In the genomic region with DNA sequence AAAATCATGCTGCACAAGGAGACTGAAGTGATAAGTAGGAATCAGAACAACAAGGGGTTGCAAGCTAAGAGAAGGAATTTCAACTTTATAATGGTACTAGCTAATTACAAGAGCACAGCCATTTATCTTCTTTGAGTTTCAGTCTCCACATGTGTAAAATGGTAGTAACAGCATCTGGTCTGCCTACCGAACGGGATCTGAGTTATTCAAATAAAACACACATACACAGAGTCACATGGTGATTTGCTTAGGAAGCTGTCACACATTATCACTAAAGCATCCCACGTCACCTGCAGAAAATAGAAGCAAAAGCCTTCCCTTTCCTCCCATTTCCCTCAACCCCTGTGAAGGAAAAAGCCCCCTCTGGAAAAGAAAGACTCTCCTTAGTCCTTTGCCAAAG, we compare ENCODE assay signal across 23 cellular contexts.
"Had no signal": no experiment of that assay in that cellular context is flagged by ENCODE, and none has a peak within 500 bp of the region (broad histone marks: within the 10 kb centered on the region; RNA-seq: fewer than 3 reads in every experiment).

No MANE protein-coding gene starts in this region.

- ATAC-seq: heart left ventricle; left lung; lower lobe of right lung; natural killer cell treated with Interleukin-12 subunit alpha and Interleukin-12 subunit beta and Interleukin-15 and Interleukin-18, amount 100 ng/mL, for 72 hours; psoas muscle; sciatic nerve; stimulated activated naive CD8-positive, alpha-beta T cell treated with anti-CD3 and anti-CD28 coated beads, Interleukin-15, amount 100 ng/mL, for 72 hours had no signal

- H3K9me3 Mint-ChIP-seq: memory B cell; natural killer cell treated with Interleukin-12 subunit alpha and Interleukin-12 subunit beta and Interleukin-15 and Interleukin-18, amount 100 ng/mL, for 72 hours; stimulated activated naive B cell treated with anti-CD40 and anti-IgM and Interleukin-4, amounts not matched to agents 10 μg/mL and 1 μg/mL and 100 μg/mL, for 72 hours; stimulated activated naive CD8-positive, alpha-beta T cell treated with anti-CD3 and anti-CD28 coated beads, Interleukin-15, amount 100 ng/mL, for 72 hours had no signal

- H3K4me1 ChIP-seq: left lung, lower lobe of right lung, psoas muscle, spleen, transverse colon had no signal

- H3K36me3 Mint-ChIP-seq: immature natural killer cell; memory B cell; natural killer cell treated with Interleukin-12 subunit alpha and Interleukin-12 subunit beta and Interleukin-15 and Interleukin-18, amount 100 ng/mL, for 72 hours; stimulated activated naive B cell treated with anti-CD40 and anti-IgM and Interleukin-4, amounts not matched to agents 10 μg/mL and 1 μg/mL and 100 μg/mL, for 72 hours had no signal

- DNase-seq: cortex of kidney; dorsolateral prefrontal cortex; effector CD8-positive, alpha-beta T cell; foreskin melanocyte; heart left ventricle; hypothalamus; immature natural killer cell; left lung; lower lobe of right lung; midbrain; psoas muscle; spleen; stimulated activated CD4-positive, alpha-beta T cell treated with anti-CD3 and anti-CD28 coated beads, Interleukin-15, amount 100 ng/mL, for 24 hours; stimulated activated CD4-positive, alpha-beta T cell treated with anti-CD3 and anti-CD28 coated beads, Interleukin-1b, Interleukin-23, amount 100 ng/mL, for 48 hours; stimulated activated CD4-positive, alpha-beta T cell treated with anti-CD3 and anti-CD28 coated beads, Interleukin-4, amount 100 ng/mL, for 4 hours; stimulated activated naive B cell treated with anti-CD40 and anti-IgM and Interleukin-4, amounts not matched to agents 10 μg/mL and 1 μg/mL and 100 μg/mL, for 72 hours; stimulated activated naive CD8-positive, alpha-beta T cell treated with anti-CD3 and anti-CD28 coated beads, Interleukin-15, amount 100 ng/mL, for 72 hours; transverse colon had no signal

- H3K27ac ChIP-seq: dorsolateral prefrontal cortex, left lung, lower lobe of right lung, neutrophil, psoas muscle, spleen, thoracic aorta, transverse colon had no signal

- H3K36me3 ChIP-seq: heart left ventricle, left lung, lower lobe of right lung, neutrophil, spleen, thoracic aorta, transverse colon had no signal

- H3K9me3 ChIP-seq: heart left ventricle, left lung, lower lobe of right lung, neutrophil, psoas muscle, spleen, thoracic aorta, transverse colon had no signal

- H3K27ac Mint-ChIP-seq: immature natural killer cell; memory B cell; natural killer cell treated with Interleukin-12 subunit alpha and Interleukin-12 subunit beta and Interleukin-15 and Interleukin-18, amount 100 ng/mL, for 72 hours; stimulated activated naive B cell treated with anti-CD40 and anti-IgM and Interleukin-4, amounts not matched to agents 10 μg/mL and 1 μg/mL and 100 μg/mL, for 72 hours; stimulated activated naive CD8-positive, alpha-beta T cell treated with anti-CD3 and anti-CD28 coated beads, Interleukin-15, amount 100 ng/mL, for 72 hours had no signal

- H3K27me3 ChIP-seq: heart left ventricle, left lung, neutrophil, spleen, transverse colon had no signal

- H3K4me3 ChIP-seq: dorsolateral prefrontal cortex, heart left ventricle, left lung, lower lobe of right lung, psoas muscle, spleen, thoracic aorta, transverse colon had no signal

- H3K27me3 Mint-ChIP-seq: memory B cell; stimulated activated naive CD8-positive, alpha-beta T cell treated with anti-CD3 and anti-CD28 coated beads, Interleukin-15, amount 100 ng/mL, for 72 hours had no signal

- H3K4me1 Mint-ChIP-seq: immature natural killer cell; memory B cell; stimulated activated naive B cell treated with anti-CD40 and anti-IgM and Interleukin-4, amounts not matched to agents 10 μg/mL and 1 μg/mL and 100 μg/mL, for 72 hours; stimulated activated naive CD8-positive, alpha-beta T cell treated with anti-CD3 and anti-CD28 coated beads, Interleukin-15, amount 100 ng/mL, for 72 hours had no signal

- H3K4me3 Mint-ChIP-seq: immature natural killer cell; memory B cell; natural killer cell treated with Interleukin-12 subunit alpha and Interleukin-12 subunit beta and Interleukin-15 and Interleukin-18, amount 100 ng/mL, for 72 hours; stimulated activated naive B cell treated with anti-CD40 and anti-IgM and Interleukin-4, amounts not matched to agents 10 μg/mL and 1 μg/mL and 100 μg/mL, for 72 hours; stimulated activated naive CD8-positive, alpha-beta T cell treated with anti-CD3 and anti-CD28 coated beads, Interleukin-15, amount 100 ng/mL, for 72 hours had no signal
